Comparison of ENCODE assay signal across 19 cellular contexts in the genomic region with DNA sequence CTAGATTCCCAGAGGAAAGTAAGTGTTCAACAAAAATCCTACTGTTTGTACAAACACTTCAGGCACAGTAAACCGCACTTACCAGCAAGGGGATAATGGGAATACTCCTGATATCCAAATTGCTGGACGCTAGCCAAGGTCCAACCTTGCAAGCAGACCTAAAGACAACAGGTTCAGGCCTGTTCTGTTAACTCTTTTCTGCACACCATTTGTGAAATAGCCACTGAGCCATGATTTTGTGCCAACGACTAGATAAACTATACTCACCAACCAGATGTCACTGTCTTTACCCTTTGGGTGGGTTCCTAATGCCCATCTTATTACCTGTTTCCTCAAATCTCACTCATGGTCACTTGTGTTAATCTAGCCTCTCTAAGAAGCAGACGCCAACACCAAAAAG.
"Had no signal": no experiment of that assay in that cellular context is flagged by ENCODE, and none has a peak within 500 bp of the region (broad histone marks: within the 10 kb centered on the region; RNA-seq: fewer than 3 reads in every experiment).

No MANE protein-coding gene starts in this region.

- H3K4me1 ChIP-seq: body of pancreas had no signal

- H3K4me3 Mint-ChIP-seq: activated CD4-positive, alpha-beta memory T cell treated with anti-CD3 and anti-CD28 coated beads for 36 hours; activated CD8-positive, alpha-beta memory T cell treated with anti-CD3 and anti-CD28 coated beads, Interleukin-2, amount 10 ng/mL, durations not matched to agents 7 days and 5 days; activated T-helper 17 cell treated with anti-CD3 and anti-CD28 coated beads, Interleukin-2, amount 50 U/mL, for 72 hours; central memory CD8-positive, alpha-beta T cell; immature natural killer cell; naive B cell; neural crest cell had no signal

- FAIRE-seq: TTC549 had no signal

- ATAC-seq: activated CD8-positive, alpha-beta memory T cell treated with anti-CD3 and anti-CD28 coated beads, Interleukin-2, amount 10 ng/mL, durations not matched to agents 7 days and 5 days; activated T-helper 17 cell treated with anti-CD3 and anti-CD28 coated beads, Interleukin-2, amount 50 U/mL, for 72 hours; mucosa of descending colon had no signal

- DNase-seq: activated CD4-positive, alpha-beta memory T cell treated with anti-CD3 and anti-CD28 coated beads for 36 hours; activated CD4-positive, alpha-beta T cell treated with anti-CD3 and anti-CD28 coated beads for 4 hours; activated CD8-positive, alpha-beta memory T cell treated with anti-CD3 and anti-CD28 coated beads, Interleukin-2, amount 10 ng/mL, durations not matched to agents 7 days and 5 days; activated naive CD4-positive, alpha-beta T cell; immature natural killer cell; mesenchymal stem cell; mucosa of descending colon; naive B cell; stimulated activated CD4-positive, alpha-beta T cell treated with anti-CD3 and anti-CD28 coated beads, Interleukin-12 subunit alpha, Interleukin-12 subunit beta, amount 100 ng/mL, for 4 hours; stimulated activated CD4-positive, alpha-beta T cell treated with anti-CD3 and anti-CD28 coated beads, Interleukin-1b, Interleukin-23, amount 100 ng/mL, for 48 hours; stimulated activated CD8-positive, alpha-beta memory T cell treated with anti-CD3 and anti-CD28 coated beads, Interleukin-4, amount 100 ng/mL, for 48 hours; stimulated activated naive CD4-positive, alpha-beta T cell had no signal

- H3K9me3 ChIP-seq: body of pancreas, esophagus muscularis mucosa, mucosa of descending colon had no signal

- H3K27me3 Mint-ChIP-seq: activated CD4-positive, alpha-beta memory T cell treated with anti-CD3 and anti-CD28 coated beads for 36 hours; activated T-helper 17 cell treated with anti-CD3 and anti-CD28 coated beads, Interleukin-2, amount 50 U/mL, for 72 hours; central memory CD8-positive, alpha-beta T cell; naive B cell had no signal

- H3K27me3 ChIP-seq: body of pancreas, esophagus muscularis mucosa had no signal

- H3K9me3 Mint-ChIP-seq: activated CD4-positive, alpha-beta memory T cell treated with anti-CD3 and anti-CD28 coated beads for 36 hours; activated T-helper 17 cell treated with anti-CD3 and anti-CD28 coated beads, Interleukin-2, amount 50 U/mL, for 72 hours; central memory CD8-positive, alpha-beta T cell; immature natural killer cell; naive B cell; neural crest cell had no signal

- H3K27ac Mint-ChIP-seq: activated CD4-positive, alpha-beta memory T cell treated with anti-CD3 and anti-CD28 coated beads for 36 hours; activated CD8-positive, alpha-beta memory T cell treated with anti-CD3 and anti-CD28 coated beads, Interleukin-2, amount 10 ng/mL, durations not matched to agents 7 days and 5 days; activated T-helper 17 cell treated with anti-CD3 and anti-CD28 coated beads, Interleukin-2, amount 50 U/mL, for 72 hours had no signal

- H3K4me1 Mint-ChIP-seq: activated T-helper 17 cell treated with anti-CD3 and anti-CD28 coated beads, Interleukin-2, amount 50 U/mL, for 72 hours; central memory CD8-positive, alpha-beta T cell; naive B cell had no signal

- H3K27ac ChIP-seq: body of pancreas, coronary artery, esophagus muscularis mucosa had no signal

- H3K4me3 ChIP-seq: body of pancreas, coronary artery, esophagus muscularis mucosa, mucosa of descending colon had no signal
